In the genomic region with DNA sequence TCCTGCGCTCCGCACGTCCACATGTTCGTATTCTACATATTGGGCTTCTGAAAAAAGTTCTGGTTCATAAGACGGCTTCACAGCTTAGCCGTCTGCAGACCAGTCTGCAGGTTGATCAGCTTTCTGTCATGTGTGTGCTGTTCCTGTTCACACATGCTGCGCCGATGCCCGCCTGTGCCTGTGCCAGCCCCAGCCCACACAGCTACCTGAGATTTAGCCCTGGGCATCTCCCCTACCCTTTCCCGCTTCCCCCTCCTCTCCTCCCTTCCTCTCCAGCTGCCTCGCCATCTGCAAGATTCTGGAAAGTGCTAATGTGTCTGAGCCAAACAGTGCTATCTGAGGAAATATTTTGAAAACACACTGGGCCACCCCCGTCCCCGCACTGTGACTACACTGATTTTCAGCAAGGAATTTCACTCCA, we compare ENCODE assay signal across 15 cellular contexts. TPM values are rescaled to one million over a fixed set of nuclear protein-coding genes. Genes with fewer than 3 reads are reported as not detected.
DNase-seq lines count a peak whose midpoint lies in the region; ATAC-seq and TF ChIP-seq lines count a peak whose summit lies in the region.
"Had no signal": no experiment of that assay in that cellular context is flagged by ENCODE, and none has a peak within 500 bp of the region (broad histone marks: within the 10 kb centered on the region; RNA-seq: fewer than 3 reads in every experiment).

No MANE protein-coding gene starts in this region.

- in situ Hi-C loops in GM13976 (cut with MboI; ENCODE audit: low sequenced_read_pairs, unreplicated experiment) = no loop called here

- TF ChIP-seq CTCF in cardiac muscle cell (IDR thresholded peaks at IDR 0.05; ENCODE audit: low read depth, low read length) (no peak), vagina (IDR thresholded peaks at IDR 0.05) (no peak), GM13976 (IDR thresholded peaks at IDR 0.05; ENCODE audit: borderline replicate concordance, control extremely low read depth, extremely low read depth, insufficient read depth, missing control alignments) (no peak)

- H3K27ac ChIP-seq in cardiac muscle cell = peak overlapping the region; percentile 77
- H3K27ac ChIP-seq in epithelial cell of prostate = peak overlapping the region; percentile 39
- peak overlapping the region; percentile 47 for H3K27ac ChIP-seq in vagina

- H3K4me1 ChIP-seq in cardiac muscle cell (ENCODE audit: low read depth) (peaks cover 18% of the 10 kb centered on the region), vagina (peaks cover 97% of the 10 kb centered on the region)

- no peak for TF ChIP-seq POLR2A in vagina (IDR thresholded peaks at IDR 0.05)

- DNase-seq in cardiac muscle cell (ENCODE audit: low read depth in 1 of 2, low spot score in 1 of 2) (no peak), Right ventricle myocardium inferior (ENCODE audit: missing footprints) (no peak), epithelial cell of prostate (ENCODE audit: low read depth, low spot score) (no peak), pons (ENCODE audit: low spot score) (peak; percentile 60), vagina (ENCODE audit: extremely low spot score in 2 of 2) (no peak), GM13976 (ENCODE audit: low spot score) (no peak), midbrain (lab: John Stamatoyannopoulos, UW) (no peak)
- DNase-seq: activated CD4-positive, CD25-positive, alpha-beta regulatory T cell; activated naive CD4-positive, alpha-beta T cell treated with anti-CD3 and anti-CD28 coated beads for 36 hours; cerebellar nuclear complex; NCI-H345; OCI-M1; stimulated activated CD4-positive, alpha-beta T cell treated with anti-CD3 and anti-CD28 coated beads, Interleukin-4, amount 100 ng/mL, for 4 hours had no signal

- H3K4me3 ChIP-seq in cardiac muscle cell (no peak overlapping the region), vagina (no peak overlapping the region)

- H3K9me3 ChIP-seq in cardiac muscle cell (ENCODE audit: low read depth) (no peaks in the 10 kb centered on the region), vagina (no peaks in the 10 kb centered on the region)

- no peaks in the 10 kb centered on the region for H3K27me3 ChIP-seq in cardiac muscle cell
- no peaks in the 10 kb centered on the region for H3K27me3 ChIP-seq in vagina

- H3K36me3 ChIP-seq in cardiac muscle cell = no peaks in the 10 kb centered on the region
- H3K36me3 ChIP-seq in vagina = no peaks in the 10 kb centered on the region

- ATAC-seq in Right ventricle myocardium inferior (no peak), GM19452 (IDR thresholded peaks at IDR 0.05; ENCODE audit: unreplicated experiment) (no peak)
- ATAC-seq: stimulated activated memory B cell treated with anti-CD40 and anti-IgM and Interleukin-4, amounts not matched to agents 10 μg/mL and 1 μg/mL and 100 μg/mL, for 72 hours had no signal

- intact Hi-C loops in Right ventricle myocardium inferior (cut with DNase I) (no loop called here), vagina (cut with DNase I) (no loop called here)

RNA-seq across cellular contexts. Expression of gene CHST3, which starts 7.1 kb away (rescaled TPM):
- total RNA-seq in cardiac muscle cell (15.4 and 22.5 TPM in 2 replicates), Right ventricle myocardium inferior (18.1 TPM), vagina (26.0 TPM)
- polyA plus RNA-seq in cardiac muscle cell = 1.9 and 4.8 TPM in 2 replicates
